In genomic region chr18:79962835-79963657, GRCh38 we compare ENCODE assay signal across 8 cellular contexts. TPM values are rescaled to one million over a fixed set of nuclear protein-coding genes. Genes with fewer than 3 reads are reported as not detected.
A peak's percentile ranks its signal among the peaks of the same experiment; 100 is the strongest.
DNase-seq lines count a peak whose midpoint lies in the region; ATAC-seq and TF ChIP-seq lines count a peak whose summit lies in the region.

No MANE protein-coding gene starts in this region.

- H3K4me2 ChIP-seq in OCI-LY3 (ENCODE audit: low read length): peak overlapping the region; percentile 46

- no peak overlapping the region for H3K9ac ChIP-seq in OCI-LY3 (ENCODE audit: low read length)

- DNase-seq in CD4-positive, alpha-beta memory T cell: peak; percentile 45 to 77 (median 52)
- DNase-seq in endothelial cell (ENCODE audit: low spot score): no peak
- DNase-seq in WERI-Rb-1: no peak
- DNase-seq in NCI-H1092 (lab: John Stamatoyannopoulos, UW): no peak
- DNase-seq in C1 segment of cervical spinal cord (lab: John Stamatoyannopoulos, UW): no peak
- DNase-seq in cerebellar cortex (ENCODE audit: low spot score): no peak

- TF ChIP-seq CTCF in OCI-LY3 (IDR thresholded peaks at IDR 0.05; ENCODE audit: low read depth, low read length) (peak; percentile 47), endothelial cell (IDR thresholded peaks at IDR 0.05; ENCODE audit: unreplicated experiment) (no peak), WERI-Rb-1 (IDR thresholded peaks at IDR 0.05; ENCODE audit: low read depth, low read length) (no peak)

- 0 out of 2 replicates have a peak, but pooled peaks cover 3% of the 10 kb centered on the region for H4K20me1 ChIP-seq in OCI-LY3 (ENCODE audit: insufficient read depth, low read length)

- peak; percentile 44 for ATAC-seq in GM21367 (IDR thresholded peaks at IDR 0.05; ENCODE audit: unreplicated experiment)

- peaks cover 0 to 3% of the 10 kb centered on the region in 2 donors for H3K27me3 Mint-ChIP-seq in CD4-positive, alpha-beta memory T cell
- peaks cover 14% of the 10 kb centered on the region for H3K27me3 Mint-ChIP-seq in endothelial cell (ENCODE audit: unreplicated experiment)

- peaks cover 0 to 4% of the 10 kb centered on the region in 2 donors for H3K36me3 Mint-ChIP-seq in CD4-positive, alpha-beta memory T cell
- peaks cover 3% of the 10 kb centered on the region for H3K36me3 Mint-ChIP-seq in endothelial cell (ENCODE audit: low read depth, unreplicated experiment)

- H3K27me3 ChIP-seq in CD4-positive, alpha-beta memory T cell (ENCODE audit: insufficient read depth, low read length): no peaks in the 10 kb centered on the region
- H3K27me3 ChIP-seq in OCI-LY3 (ENCODE audit: low read depth, low read length) (no peaks in the 10 kb centered on the region), WERI-Rb-1 (ENCODE audit: insufficient read depth, low read depth, severe bottlenecking) (no peaks in the 10 kb centered on the region)

- no peaks in the 10 kb centered on the region for H3K36me3 ChIP-seq in CD4-positive, alpha-beta memory T cell (ENCODE audit: insufficient read depth, low read length)
- H3K36me3 ChIP-seq in OCI-LY3 (replicated peaks; ENCODE audit: low read depth, low read length): peaks cover 4% of the 10 kb centered on the region
- peaks cover 4% of the 10 kb centered on the region for H3K36me3 ChIP-seq in WERI-Rb-1

- H3K27ac Mint-ChIP-seq in CD4-positive, alpha-beta memory T cell: peak overlapping the region; percentile 76 to 96 (median 88)
- H3K27ac Mint-ChIP-seq in endothelial cell (ENCODE audit: unreplicated experiment): no peak overlapping the region

- H3K4me3 ChIP-seq in CD4-positive, alpha-beta memory T cell (ENCODE audit: low read length in 2 of 2): peak overlapping the region in 1 of 2 donors; percentile 13
- H3K4me3 ChIP-seq in OCI-LY3 (ENCODE audit: low read length): peak overlapping the region; percentile 33
- H3K4me3 ChIP-seq in WERI-Rb-1 (ENCODE audit: low read depth, low read length): no peak overlapping the region

- peak overlapping the region; percentile 71 to 85 (median 80) for H3K4me3 Mint-ChIP-seq in CD4-positive, alpha-beta memory T cell
- H3K4me3 Mint-ChIP-seq in endothelial cell (ENCODE audit: unreplicated experiment): peak overlapping the region; percentile 67

- peaks cover 3% of the 10 kb centered on the region; the same call in 1 of the 2 replicates for H3K79me2 ChIP-seq in OCI-LY3 (ENCODE audit: low read length)

- POLR2A ChIA-PET in CD4-positive, alpha-beta memory T cell (lab: Charles Lee; ENCODE audit: partially characterized antibody): interaction anchor here (0.9 to 1.0 kb wide), 3 partner anchors 11 to 147 kb away, joined by 3 read pairs; partner anchors contain the start of gene SLC66A2

- peaks cover 0 to 2% (median 0%) of the 10 kb centered on the region in 8 donors for H3K9me3 Mint-ChIP-seq in CD4-positive, alpha-beta memory T cell
- H3K9me3 Mint-ChIP-seq in endothelial cell (ENCODE audit: unreplicated experiment): no peaks in the 10 kb centered on the region

- no peaks in the 10 kb centered on the region for H3K9me3 ChIP-seq in CD4-positive, alpha-beta memory T cell (ENCODE audit: control insufficient read depth in 1 of 2, low read length in 2 of 2)
- H3K9me3 ChIP-seq in OCI-LY3 (ENCODE audit: insufficient read depth, low read length): no peaks in the 10 kb centered on the region
- no peaks in the 10 kb centered on the region for H3K9me3 ChIP-seq in WERI-Rb-1 (ENCODE audit: severe bottlenecking)

- peaks cover 38% of the 10 kb centered on the region for H3K4me1 ChIP-seq in CD4-positive, alpha-beta memory T cell (ENCODE audit: insufficient read depth, low read length)
- peaks cover 20% of the 10 kb centered on the region for H3K4me1 ChIP-seq in OCI-LY3 (ENCODE audit: low read length)

- H3K4me1 Mint-ChIP-seq in CD4-positive, alpha-beta memory T cell: peaks cover 17 to 42% (median 29%) of the 10 kb centered on the region in 4 donors
- peaks cover 3% of the 10 kb centered on the region for H3K4me1 Mint-ChIP-seq in endothelial cell (ENCODE audit: unreplicated experiment)

- intact Hi-C loops in CD4-positive, alpha-beta memory T cell (cut with micrococcal nuclease): loop anchor here (10.0 kb wide), 1 partner anchor 438 kb away; no protein-coding TSS in a partner anchor

- CTCF ChIA-PET in CD4-positive, alpha-beta memory T cell (lab: Charles Lee; ENCODE audit: partially characterized antibody): interaction anchor here (0.8 to 2.4 kb wide), 5 partner anchors 8 to 196 kb away, joined by 3 to 10 read pairs (median 3); partner anchors contain the start of genes SLC66A2 and TXNL4A

- H2AFZ ChIP-seq in OCI-LY3 (ENCODE audit: low read depth, low read length): 0 out of 2 replicates have a peak overlapping the region, but pooled peaks have one; percentile 6

- H3K27ac ChIP-seq in CD4-positive, alpha-beta memory T cell (ENCODE audit: low read depth, low read length): peak overlapping the region; percentile 54
- H3K27ac ChIP-seq in OCI-LY3 (ENCODE audit: low read length) (no peak overlapping the region), WERI-Rb-1 (no peak overlapping the region)

RNA-seq across cellular contexts. Expression of gene HSBP1L1, which starts 1.4 kb away (rescaled TPM):
- total RNA-seq in CD4-positive, alpha-beta memory T cell: 10 to 100 TPM; 30.7 to 34.8 TPM
- polyA plus RNA-seq in CD4-positive, alpha-beta memory T cell: 10 to 100 TPM; 12.7 to 18.2 TPM
- 0.87 TPM for total RNA-seq in endothelial cell (ENCODE audit: unreplicated experiment)

RNA-seq across cellular contexts. Expression of gene SLC66A2, which starts 11.6 kb away (rescaled TPM):
- total RNA-seq in CD4-positive, alpha-beta memory T cell: 10 to 100 TPM; 26.0 to 26.4 TPM
- 10 to 100 TPM; 15.7 to 21.3 TPM for polyA plus RNA-seq in CD4-positive, alpha-beta memory T cell
- total RNA-seq in endothelial cell (ENCODE audit: unreplicated experiment): 31.8 TPM

RNA-seq across cellular contexts. Expression of gene TXNL4A, which starts 25.3 kb away (rescaled TPM):
- total RNA-seq in CD4-positive, alpha-beta memory T cell: 10 to 100 TPM; 72.6 to 76.1 TPM
- polyA plus RNA-seq in CD4-positive, alpha-beta memory T cell: 100 to 1,000 TPM; 213 to 224 TPM
- 86.8 TPM for total RNA-seq in endothelial cell (ENCODE audit: unreplicated experiment)

Comparison
In these comparisons a context has a peak if more than half of its experiments do, and no peak if none do; other contexts are left out.
1. DNase-seq: peak in CD4-positive, alpha-beta memory T cell (5 of 5); none in endothelial cell (single experiment), WERI-Rb-1 (single experiment), NCI-H1092 (single experiment), C1 segment of cervical spinal cord (0 of 14) and cerebellar cortex (single experiment).
2. RNA of gene HSBP1L1, which starts 1.4 kb away (total RNA-seq): 30.7 to 34.8 TPM in CD4-positive, alpha-beta memory T cell; 0.87 TPM in endothelial cell (single experiment); every median in the first group is over 10 times any median in the second.